Comparison of ENCODE assay signal across 15 cellular contexts in genomic region chr1:208434008-208434407, GRCh38.
A peak's percentile ranks its signal among the peaks of the same experiment; 100 is the strongest.
DNase-seq lines count a peak whose midpoint lies in the region; ATAC-seq and TF ChIP-seq lines count a peak whose summit lies in the region.
"Had no signal": no experiment of that assay in that cellular context is flagged by ENCODE, and none has a peak within 500 bp of the region (broad histone marks: within the 10 kb centered on the region; RNA-seq: fewer than 3 reads in every experiment).

No MANE protein-coding gene starts in this region.

- no peaks in the 10 kb centered on the region for H3K9me3 ChIP-seq in adipocyte (ENCODE audit: control insufficient read depth, low read length)
- no peaks in the 10 kb centered on the region for H3K9me3 ChIP-seq in smooth muscle cell (replicated peaks; ENCODE audit: low read depth)
- no peaks in the 10 kb centered on the region for H3K9me3 ChIP-seq in gastrocnemius medialis
- H3K9me3 ChIP-seq: BE2C had no signal

- H3K27me3 ChIP-seq in adipocyte (replicated peaks; ENCODE audit: control insufficient read depth, insufficient read depth, low read length): peaks cover 7% of the 10 kb centered on the region
- no peaks in the 10 kb centered on the region for H3K27me3 ChIP-seq in smooth muscle cell (ENCODE audit: low read depth)
- H3K27me3 ChIP-seq in gastrocnemius medialis: no peaks in the 10 kb centered on the region
- H3K27me3 ChIP-seq: BE2C had no signal

- in situ Hi-C loops in gastrocnemius medialis (cut with MboI; ENCODE audit: low sequenced_read_pairs in 4 of 4): no loop called here
- in situ Hi-C loops in ACHN (cut with HindIII; ENCODE audit: low pct_ligation_motif_present, low pct_unique_long_range_greater_than_20kb, low sequenced_read_pairs): no loop called here

- DNase-seq in EH (ENCODE audit: low read depth): peak; percentile 44
- DNase-seq in adipocyte (ENCODE audit: low read depth): peak; percentile 26
- DNase-seq in left kidney (ENCODE audit: low read depth, low spot score): peak; percentile 28
- no peak for DNase-seq in smooth muscle cell (lab: John Stamatoyannopoulos, UW; ENCODE audit: unreplicated experiment)
- DNase-seq in T-helper 1 cell: no peak
- no peak for DNase-seq in gastrocnemius medialis
- no peak for DNase-seq in ACHN
- DNase-seq: BE2C; CD4-positive, alpha-beta memory T cell; DMS79; EL; H7; IMR-90 had no signal

- H3K79me2 ChIP-seq in smooth muscle cell (ENCODE audit: low read depth): no peaks in the 10 kb centered on the region

- no peak for TF ChIP-seq POLR2A in gastrocnemius medialis (IDR thresholded peaks at IDR 0.05)

- peaks cover 12% of the 10 kb centered on the region for H3F3A ChIP-seq in smooth muscle cell (ENCODE audit: low read depth)

- WGBS in smooth muscle cell (ENCODE audit: low lambda C conversion rate): 22% methylated on average over 4 of the region's 4 CpGs

- no peak overlapping the region for H3K9ac ChIP-seq in adipocyte (ENCODE audit: low read length)
- peak overlapping the region; percentile 75 for H3K9ac ChIP-seq in smooth muscle cell (ENCODE audit: low read depth)

- H3K4me3 ChIP-seq in adipocyte (ENCODE audit: low read length) (no peak overlapping the region), smooth muscle cell (no peak overlapping the region), gastrocnemius medialis (no peak overlapping the region)
- H3K4me3 ChIP-seq: GM23338 had no signal

- H2AFZ ChIP-seq in smooth muscle cell (ENCODE audit: low read depth): no peak overlapping the region
- H2AFZ ChIP-seq: GM23338 had no signal

- H3K27ac ChIP-seq in smooth muscle cell (ENCODE audit: low read depth) (peak overlapping the region; percentile 98), gastrocnemius medialis (no peak overlapping the region)
- H3K27ac ChIP-seq: C4-2B had no signal

- no peak for TF ChIP-seq CTCF in smooth muscle cell (IDR thresholded peaks at IDR 0.05; ENCODE audit: borderline replicate concordance, insufficient read depth, poor library complexity, severe bottlenecking)
- TF ChIP-seq CTCF in gastrocnemius medialis (IDR thresholded peaks at IDR 0.05 in 4 of 5, conservative IDR thresholded peaks at IDR 0.05 in 1 of 5): no peak

- peak overlapping the region; percentile 71 for H3K4me2 ChIP-seq in smooth muscle cell
- H3K4me2 ChIP-seq: GM23338 had no signal

- H3K36me3 ChIP-seq in adipocyte (ENCODE audit: control insufficient read depth, insufficient read depth, low read length, severe bottlenecking) (no peaks in the 10 kb centered on the region), smooth muscle cell (ENCODE audit: low read depth) (no peaks in the 10 kb centered on the region), gastrocnemius medialis (no peaks in the 10 kb centered on the region)
- H3K36me3 ChIP-seq: BE2C had no signal

- H3K4me1 ChIP-seq in adipocyte (ENCODE audit: control insufficient read depth, insufficient read depth, low read length): peaks cover 12% of the 10 kb centered on the region
- peaks cover 42% of the 10 kb centered on the region for H3K4me1 ChIP-seq in smooth muscle cell (ENCODE audit: low read depth)
- H3K4me1 ChIP-seq in gastrocnemius medialis: no peaks in the 10 kb centered on the region

- intact Hi-C loops in gastrocnemius medialis (cut with DNase I; ENCODE audit: low total_unique reads): no loop called here

- no peaks in the 10 kb centered on the region for H4K20me1 ChIP-seq in smooth muscle cell (ENCODE audit: low read depth)

- ATAC-seq in gastrocnemius medialis: no peak
- ATAC-seq: GM23338 had no signal

Comparison
In these comparisons a context has a peak if more than half of its experiments do, and no peak if none do; other contexts are left out.
1. DNase-seq: peak in EH (single experiment), adipocyte (single experiment) and left kidney (single experiment); none in smooth muscle cell (single experiment), T-helper 1 cell (0 of 5), gastrocnemius medialis (0 of 2) and ACHN (single experiment).